ENCODE assay signal across 8 cellular contexts in the genomic region with DNA sequence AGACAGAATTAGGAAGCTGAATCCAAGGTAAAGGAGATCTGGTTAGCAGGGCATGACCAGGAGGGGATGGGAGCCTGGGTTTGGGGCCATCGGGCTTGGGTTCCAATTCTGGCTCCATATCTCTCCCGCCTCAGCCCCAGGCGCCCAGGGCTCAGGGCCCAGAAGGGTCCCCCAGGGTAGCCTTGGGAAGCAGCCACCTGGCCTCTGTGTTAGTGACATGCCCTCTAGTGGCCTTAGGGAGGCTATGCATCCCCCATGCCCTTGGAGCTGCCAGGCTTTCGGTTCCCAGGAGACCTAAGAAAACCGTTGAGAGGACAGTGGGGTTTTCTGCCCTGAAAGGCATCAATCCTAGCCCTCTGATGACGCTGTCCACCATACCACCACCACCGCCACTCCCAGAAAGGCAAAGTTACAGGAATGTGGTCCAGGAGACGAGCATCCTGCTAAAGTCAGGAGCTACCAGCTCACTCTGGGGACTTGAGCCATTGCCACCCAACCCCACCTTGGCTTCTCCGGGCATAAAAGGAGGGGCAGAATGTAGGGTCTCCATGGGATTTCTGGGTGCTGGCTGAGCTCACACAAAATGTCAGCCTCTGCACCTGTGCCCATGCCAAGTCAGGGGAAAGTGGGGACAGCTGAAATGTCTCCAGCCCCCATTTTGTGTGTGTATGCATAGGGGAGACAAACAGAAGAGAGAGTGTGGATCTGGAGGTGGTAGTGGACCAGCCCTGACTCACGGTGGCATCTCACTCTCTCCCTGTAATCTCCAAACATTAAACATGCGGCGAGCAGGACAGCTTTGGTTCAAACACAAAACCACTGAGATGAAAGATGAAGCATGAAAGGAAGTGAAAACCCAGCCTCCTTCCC. TPM values are rescaled to one million over a fixed set of nuclear protein-coding genes. Genes with fewer than 3 reads are reported as not detected.
DNase-seq lines count a peak whose midpoint lies in the region; ATAC-seq, FAIRE-seq and TF ChIP-seq lines count a peak whose summit lies in the region.

No MANE protein-coding gene starts in this region.

- no peak overlapping the region for H2AFZ ChIP-seq in GM23338
- H2AFZ ChIP-seq in keratinocyte (ENCODE audit: control insufficient read depth, low read length) = no peak overlapping the region

- H3K9me2 ChIP-seq in GM23338 (ENCODE audit: insufficient read depth) = no peaks in the 10 kb centered on the region

- H4K20me1 ChIP-seq in GM23338 (replicated peaks; ENCODE audit: insufficient read depth) (no peaks in the 10 kb centered on the region), keratinocyte (ENCODE audit: control insufficient read depth, extremely low read depth, insufficient read depth, low read length) (peaks cover 2% of the 10 kb centered on the region)

- no peaks in the 10 kb centered on the region for H3K9me3 Mint-ChIP-seq in GM23338
- no peaks in the 10 kb centered on the region for H3K9me3 Mint-ChIP-seq in brain

- ATAC-seq in GM23338 (peak; percentile 96), GM21717 (IDR thresholded peaks at IDR 0.05; ENCODE audit: unreplicated experiment) (no peak)

- no peaks in the 10 kb centered on the region for H3K9me1 ChIP-seq in keratinocyte (ENCODE audit: control insufficient read depth, extremely low read depth, insufficient read depth, low read length)

- dilution Hi-C loops in keratinocyte (cut with MboI; ENCODE audit: extremely low pct_ligation_motif_present, low sequenced_read_pairs) = no loop called here

- H3K27ac Mint-ChIP-seq in GM23338 (no peak overlapping the region), brain (peak overlapping the region in 3 of 5 experiments; percentile 57 to 89 (median 60))

- H3K4me2 ChIP-seq in GM23338 (peak overlapping the region; percentile 69), keratinocyte (ENCODE audit: control insufficient read depth, extremely low read depth, insufficient read depth, low read depth, low read length) (no peak overlapping the region)

- peak; percentile 70 for FAIRE-seq in keratinocyte (lab: Jason Lieb, UNC)

- TF ChIP-seq CTCF in GM10266 (IDR thresholded peaks at IDR 0.05; ENCODE audit: control insufficient read depth, insufficient read depth, low read depth, missing control alignments) = peak; percentile 88
- peak; percentile 83 to 93 for TF ChIP-seq CTCF in GM23338 (conservative IDR thresholded peaks at IDR 0.05; ENCODE audit: low read depth in 2 of 2)
- TF ChIP-seq CTCF in LNCaP clone FGC (IDR thresholded peaks at IDR 0.05; ENCODE audit: control insufficient read depth, extremely low read depth, insufficient read depth) = peak; percentile 69
- TF ChIP-seq CTCF in brain (conservative IDR thresholded peaks at IDR 0.05) = peak; percentile 63 to 81
- TF ChIP-seq CTCF in keratinocyte (optimal IDR thresholded peaks at IDR 0.05 in 1 of 3, IDR thresholded peaks at IDR 0.05 in 1 of 3, conservative IDR thresholded peaks at IDR 0.05 in 1 of 3; ENCODE audit: extremely low read depth in 1 of 3, insufficient read depth in 2 of 3, low read length in 3 of 3) = peak; percentile 85 to 95 (median 94)

- H3K27me3 Mint-ChIP-seq in GM23338 (ENCODE audit: insufficient read depth, low read depth, poor library complexity) (peaks cover 9% of the 10 kb centered on the region), brain (no peaks in the 10 kb centered on the region)

- H3K36me3 Mint-ChIP-seq in GM23338 (ENCODE audit: low read depth) (no peaks in the 10 kb centered on the region), brain (no peaks in the 10 kb centered on the region)

- no peaks in the 10 kb centered on the region for H3K9me3 ChIP-seq in keratinocyte (ENCODE audit: control insufficient read depth, low read depth, low read length)

- H3K79me2 ChIP-seq in GM23338 (replicated peaks; ENCODE audit: insufficient read depth) = no peaks in the 10 kb centered on the region
- H3K79me2 ChIP-seq in keratinocyte (ENCODE audit: control insufficient read depth, insufficient read depth, low read length) = no peaks in the 10 kb centered on the region

- H3K27me3 ChIP-seq in GM23338 (ENCODE audit: insufficient read depth) = no peaks in the 10 kb centered on the region
- H3K27me3 ChIP-seq in keratinocyte (ENCODE audit: control insufficient read depth, extremely low read depth, insufficient read depth, low read length) = no peaks in the 10 kb centered on the region

- peaks cover 41% of the 10 kb centered on the region for H3K4me1 ChIP-seq in GM23338 (ENCODE audit: insufficient read depth)
- no peaks in the 10 kb centered on the region for H3K4me1 ChIP-seq in keratinocyte (ENCODE audit: control insufficient read depth, extremely low read depth, insufficient read depth, low read length)

- DNase-seq in GM10266 (ENCODE audit: extremely low spot score) (peak; percentile 82), GM23338 (ENCODE audit: low spot score) (peak; percentile 94), LNCaP clone FGC (ENCODE audit: low read depth) (no peak), SK-N-DZ (ENCODE audit: low spot score) (peak; percentile 74), keratinocyte (ENCODE audit: low read depth, low spot score) (peak; percentile 11)
- DNase-seq in stimulated activated CD4-positive, alpha-beta T cell treated with anti-CD3 and anti-CD28 coated beads, TNF-alpha, amount 100 ng/mL, for 48 hours (ENCODE audit: low read depth in 3 of 3) = peak; percentile 5 to 20 (median 19)

- H3K4me3 Mint-ChIP-seq in GM23338 = no peak overlapping the region
- H3K4me3 Mint-ChIP-seq in brain = no peak overlapping the region

- H3K27ac ChIP-seq in GM23338 (ENCODE audit: low read depth) (no peak overlapping the region), keratinocyte (ENCODE audit: control insufficient read depth, insufficient read depth, low read length) (no peak overlapping the region)

- no peak overlapping the region for H3K4me3 ChIP-seq in GM23338
- no peak overlapping the region for H3K4me3 ChIP-seq in LNCaP clone FGC (ENCODE audit: low read depth, low read length)
- no peak overlapping the region for H3K4me3 ChIP-seq in keratinocyte (ENCODE audit: control insufficient read depth in 2 of 3, extremely low read depth in 1 of 3, insufficient read depth in 2 of 3, low read depth in 1 of 3, low read length in 3 of 3)

- H3F3A ChIP-seq in GM23338 (replicated peaks; ENCODE audit: low read depth) = no peaks in the 10 kb centered on the region

- H3K36me3 ChIP-seq in GM23338 (ENCODE audit: insufficient read depth) (no peaks in the 10 kb centered on the region), keratinocyte (ENCODE audit: control insufficient read depth in 2 of 2, extremely low read depth in 1 of 2, insufficient read depth in 2 of 2, low read length in 2 of 2) (peaks cover 0 to 1% of the 10 kb centered on the region in 2 experiments)

- no peak overlapping the region for H3K9ac ChIP-seq in keratinocyte (ENCODE audit: control insufficient read depth, extremely low read depth, insufficient read depth, low read length)

- H3K4me1 Mint-ChIP-seq in GM23338 (peaks cover 54% of the 10 kb centered on the region), brain (peaks cover 15% of the 10 kb centered on the region)

TF ChIP-seq in GM23338, 12 proteins besides CTCF, POLR2A, EP300 and RAD21:
- no peak for TF ChIP-seq NANOG (IDR thresholded peaks at IDR 0.05; ENCODE audit: borderline replicate concordance)
- peak; percentile 22; the same call in 1 of the 2 replicates for TF ChIP-seq CREB1 (CRISPR knock-in tag; IDR thresholded peaks at IDR 0.05; ENCODE audit: low read depth)
- TF ChIP-seq, protein P1, sequence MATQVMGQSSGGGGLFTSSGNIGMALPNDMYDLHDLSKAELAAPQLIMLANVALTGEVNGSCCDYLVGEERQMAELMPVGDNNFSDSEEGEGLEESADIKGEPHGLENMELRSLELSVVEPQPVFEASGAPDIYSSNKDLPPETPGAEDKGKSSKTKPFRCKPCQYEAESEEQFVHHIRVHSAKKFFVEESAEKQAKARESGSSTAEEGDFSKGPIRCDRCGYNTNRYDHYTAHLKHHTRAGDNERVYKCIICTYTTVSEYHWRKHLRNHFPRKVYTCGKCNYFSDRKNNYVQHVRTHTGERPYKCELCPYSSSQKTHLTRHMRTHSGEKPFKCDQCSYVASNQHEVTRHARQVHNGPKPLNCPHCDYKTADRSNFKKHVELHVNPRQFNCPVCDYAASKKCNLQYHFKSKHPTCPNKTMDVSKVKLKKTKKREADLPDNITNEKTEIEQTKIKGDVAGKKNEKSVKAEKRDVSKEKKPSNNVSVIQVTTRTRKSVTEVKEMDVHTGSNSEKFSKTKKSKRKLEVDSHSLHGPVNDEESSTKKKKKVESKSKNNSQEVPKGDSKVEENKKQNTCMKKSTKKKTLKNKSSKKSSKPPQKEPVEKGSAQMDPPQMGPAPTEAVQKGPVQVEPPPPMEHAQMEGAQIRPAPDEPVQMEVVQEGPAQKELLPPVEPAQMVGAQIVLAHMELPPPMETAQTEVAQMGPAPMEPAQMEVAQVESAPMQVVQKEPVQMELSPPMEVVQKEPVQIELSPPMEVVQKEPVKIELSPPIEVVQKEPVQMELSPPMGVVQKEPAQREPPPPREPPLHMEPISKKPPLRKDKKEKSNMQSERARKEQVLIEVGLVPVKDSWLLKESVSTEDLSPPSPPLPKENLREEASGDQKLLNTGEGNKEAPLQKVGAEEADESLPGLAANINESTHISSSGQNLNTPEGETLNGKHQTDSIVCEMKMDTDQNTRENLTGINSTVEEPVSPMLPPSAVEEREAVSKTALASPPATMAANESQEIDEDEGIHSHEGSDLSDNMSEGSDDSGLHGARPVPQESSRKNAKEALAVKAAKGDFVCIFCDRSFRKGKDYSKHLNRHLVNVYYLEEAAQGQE (IDR thresholded peaks at IDR 0.05; ENCODE audit: unreplicated experiment) = no peak
- TF ChIP-seq ZNF114 (CRISPR knock-in tag; IDR thresholded peaks at IDR 0.05) = no peak
- TF ChIP-seq ZNF331 (CRISPR knock-in tag; IDR thresholded peaks at IDR 0.05; ENCODE audit: low read depth) = no peak
TF ChIP-seq in GM23338: peak in this region for 1.

RNA-seq across cellular contexts. Expression of a gene that starts 56.5 kb away (rescaled TPM):
- 7.9 and 12.6 TPM in 2 replicates for total RNA-seq in GM23338 (2014; rRNA removed; shearing (Covaris generic))
- 3.9 and 4.2 TPM in 2 replicates for polyA plus RNA-seq in GM23338 (2016; fragmentation: Nextera tagmentation; extraction: Ambion mirVana)
- polyA plus RNA-seq in SK-N-DZ (2014; cell fraction: cytosol; rRNA removed) = not detected in 2 replicates
- 0.63 TPM in 1 of 2 replicates, not detected in the other for polyA plus RNA-seq in SK-N-DZ (2014; cell fraction: nucleus; rRNA removed)
- polyA plus RNA-seq in brain (ENCODE audit: insufficient read depth, low read depth, low replicate concordance) = 9.1 TPM
- polyA plus RNA-seq in keratinocyte = not detected in 3 replicates
- polyA plus RNA-seq in keratinocyte (2011; ENCODE audit: low read depth) = not detected
- not detected in 2 replicates for polyA plus RNA-seq in keratinocyte (2011; cell fraction: cytosol; rRNA removed)
- polyA plus RNA-seq in keratinocyte (2011; cell fraction: nucleus; rRNA removed) = not detected in 2 replicates
- 0.06 TPM in 1 of 2 replicates, not detected in the other for polyA plus RNA-seq in keratinocyte (2012; ENCODE audit: low replicate concordance)
- not detected in 3 replicates for polyA minus RNA-seq in keratinocyte
- polyA minus RNA-seq in keratinocyte (2011; cell fraction: cytosol; rRNA and poly(A)+ RNA removed) = not detected
- polyA minus RNA-seq in keratinocyte (2011; cell fraction: nucleus; rRNA and poly(A)+ RNA removed) = not detected in 2 replicates
